In the genomic region with DNA sequence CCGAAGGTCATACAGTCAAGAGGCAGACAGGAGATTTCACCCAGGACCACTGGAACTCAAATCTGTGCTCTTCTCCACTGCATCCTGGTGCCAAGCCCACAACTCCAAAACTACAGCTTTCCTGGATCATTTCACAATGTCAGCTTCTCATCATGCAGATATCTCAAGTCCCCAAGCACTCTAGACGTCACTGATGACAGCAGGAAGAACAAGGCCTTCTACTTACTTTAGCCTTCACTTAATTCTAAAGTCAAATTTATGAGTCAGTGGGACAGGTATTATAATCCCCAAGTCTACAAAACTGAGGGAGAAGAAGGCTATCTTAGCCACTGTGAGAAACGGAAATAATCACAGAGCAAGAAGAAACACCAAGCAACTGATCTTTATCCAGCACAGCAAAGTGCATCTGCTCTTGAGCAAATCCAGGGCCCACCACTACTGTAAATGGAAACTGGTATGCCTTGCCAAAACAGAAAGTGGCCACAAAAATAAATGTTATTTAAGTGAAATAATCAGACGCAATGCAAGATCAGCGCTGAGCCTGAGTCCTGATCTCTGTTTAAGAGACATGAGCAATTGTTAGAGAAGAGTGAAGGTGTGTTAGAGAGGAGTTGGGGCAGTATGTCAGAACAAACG, we compare ENCODE assay signal across 8 cellular contexts. TPM values are rescaled to one million over a fixed set of nuclear protein-coding genes. Genes with fewer than 3 reads are reported as not detected.
A peak's percentile ranks its signal among the peaks of the same experiment; 100 is the strongest.
DNase-seq lines count a peak whose midpoint lies in the region; ATAC-seq and TF ChIP-seq lines count a peak whose summit lies in the region.

No MANE protein-coding gene starts in this region.

- no peaks in the 10 kb centered on the region for H3K9me3 Mint-ChIP-seq in activated T-cell treated with anti-CD3 and anti-CD28 coated beads, Interleukin-2, amount 50 U/mL, for 24 hours
- no peaks in the 10 kb centered on the region for H3K9me3 Mint-ChIP-seq in activated B cell treated with CpG ODN at 0.5 μM for 24 hours

- H3K27ac Mint-ChIP-seq in activated T-cell treated with anti-CD3 and anti-CD28 coated beads, Interleukin-2, amount 50 U/mL, for 24 hours = peak overlapping the region; percentile 98
- peak overlapping the region; percentile 89 for H3K27ac Mint-ChIP-seq in activated B cell treated with CpG ODN at 0.5 μM for 24 hours

- peaks cover 60% of the 10 kb centered on the region for H3K36me3 Mint-ChIP-seq in activated T-cell treated with anti-CD3 and anti-CD28 coated beads, Interleukin-2, amount 50 U/mL, for 24 hours (ENCODE audit: low read depth)
- H3K36me3 Mint-ChIP-seq in activated B cell treated with CpG ODN at 0.5 μM for 24 hours (ENCODE audit: low read depth) = peaks cover 19% of the 10 kb centered on the region

- no peaks in the 10 kb centered on the region for H3K27me3 Mint-ChIP-seq in activated T-cell treated with anti-CD3 and anti-CD28 coated beads, Interleukin-2, amount 50 U/mL, for 24 hours
- H3K27me3 Mint-ChIP-seq in activated B cell treated with CpG ODN at 0.5 μM for 24 hours = peaks cover 4% of the 10 kb centered on the region

- CTCF ChIA-PET in activated B cell treated with CpG ODN at 0.5 μM for 24 hours (lab: Charles Lee) = no interaction called here

- no peak for TF ChIP-seq CTCF in activated B cell treated with CpG ODN at 0.5 μM for 24 hours (IDR thresholded peaks at IDR 0.05)
- no peak for TF ChIP-seq CTCF in thoracic aorta (IDR thresholded peaks at IDR 0.05)

- H3K27ac ChIP-seq in iPS-18a (ENCODE audit: low read length) (no peak overlapping the region), thoracic aorta (no peak overlapping the region)

- peaks cover 16% of the 10 kb centered on the region for H3K36me3 ChIP-seq in iPS-18a (ENCODE audit: control insufficient read depth, low read depth, low read length)
- no peaks in the 10 kb centered on the region for H3K36me3 ChIP-seq in thoracic aorta

- peaks cover 40% of the 10 kb centered on the region for H3K4me1 Mint-ChIP-seq in activated T-cell treated with anti-CD3 and anti-CD28 coated beads, Interleukin-2, amount 50 U/mL, for 24 hours (ENCODE audit: low read depth)
- peaks cover 31% of the 10 kb centered on the region for H3K4me1 Mint-ChIP-seq in activated B cell treated with CpG ODN at 0.5 μM for 24 hours

- H3K4me1 ChIP-seq in iPS-18a (ENCODE audit: control insufficient read depth, low read depth, low read length) (peaks cover 12% of the 10 kb centered on the region), thoracic aorta (ENCODE audit: control insufficient read depth in 1 of 2, low read depth in 2 of 2) (peaks cover 8 to 13% of the 10 kb centered on the region in 2 donors)

- H3K9me3 ChIP-seq in iPS-18a (ENCODE audit: control insufficient read depth, low read depth, low read length) = no peaks in the 10 kb centered on the region
- H3K9me3 ChIP-seq in thoracic aorta = no peaks in the 10 kb centered on the region

- peak overlapping the region; percentile 97 for H3K4me3 Mint-ChIP-seq in activated T-cell treated with anti-CD3 and anti-CD28 coated beads, Interleukin-2, amount 50 U/mL, for 24 hours
- peak overlapping the region; percentile 95 for H3K4me3 Mint-ChIP-seq in activated B cell treated with CpG ODN at 0.5 μM for 24 hours

- H3K9ac ChIP-seq in iPS-18a (ENCODE audit: low read length) = peak overlapping the region; percentile 79

- POLR2A ChIA-PET in activated B cell treated with CpG ODN at 0.5 μM for 24 hours (lab: Charles Lee) = no interaction called here

- peak overlapping the region; percentile 86 for H3K4me3 ChIP-seq in iPS-18a (ENCODE audit: low read length)
- H3K4me3 ChIP-seq in thoracic aorta = peak overlapping the region; percentile 86

- no peaks in the 10 kb centered on the region for H3K27me3 ChIP-seq in iPS-18a (ENCODE audit: control insufficient read depth, insufficient read depth, low read length)
- H3K27me3 ChIP-seq in thoracic aorta (replicated peaks; ENCODE audit: insufficient read depth) = no peaks in the 10 kb centered on the region

- no peak for DNase-seq in activated T-cell treated with anti-CD3 and anti-CD28 coated beads, Interleukin-2, amount 50 U/mL, for 24 hours
- DNase-seq in activated T-cell treated with anti-CD3 and anti-CD28 coated beads, Interleukin-2, amount 50 U/mL, for 1 hour = no peak
- no peak for DNase-seq in activated B cell treated with CpG ODN at 0.5 μM for 24 hours
- DNase-seq in thoracic aorta (ENCODE audit: low spot score) = no peak
- DNase-seq in stimulated activated CD4-positive, alpha-beta T cell treated with anti-CD3 and anti-CD28 coated beads, Interleukin-2, amount 100 ng/mL, for 48 hours = no peak

- ATAC-seq in activated B cell treated with CpG ODN at 0.5 μM for 24 hours (ENCODE audit: low read depth) (no peak), thoracic aorta (ENCODE audit: insufficient number of reproducible peaks, low FRiP score, low read depth) (no peak), HG02678 (IDR thresholded peaks at IDR 0.05; ENCODE audit: unreplicated experiment) (no peak), GM21737 (IDR thresholded peaks at IDR 0.05; ENCODE audit: unreplicated experiment) (no peak)

- intact Hi-C loops in activated B cell treated with CpG ODN at 0.5 μM for 24 hours (cut with micrococcal nuclease) = loop anchor here (5.0 to 10.0 kb wide), 3 partner anchors 285 to 1360 kb away; partner anchors contain the start of genes SEC13 and SRGAP3

RNA-seq across cellular contexts. Expression of gene RAD18, which starts 0.9 kb away (rescaled TPM):
- 16.6 and 21.6 TPM in 2 replicates for total RNA-seq in activated B cell treated with CpG ODN at 0.5 μM for 24 hours
- 1 to 10 TPM; 3.0 to 7.2 TPM for total RNA-seq in thoracic aorta
